8 cellular contexts compared by ENCODE assay signal in genomic region chr2:134118279-134119116, GRCh38.
DNase-seq lines count a peak whose midpoint lies in the region; ATAC-seq, FAIRE-seq and TF ChIP-seq lines count a peak whose summit lies in the region.

No MANE protein-coding gene starts in this region.

- no peak overlapping the region for H3K27ac ChIP-seq in mucosa of rectum (ENCODE audit: low read depth in 2 of 2, low read length in 2 of 2)

- POLR2A ChIA-PET in Caco-2 (lab: Charles Lee), result interaction anchor here (0.8 kb wide), 1 partner anchor 71 kb away, joined by 4 read pairs; no protein-coding TSS in a partner anchor

- DNase-seq in Caco-2, result peak; percentile 81 to 89
- DNase-seq in HS-5 (ENCODE audit: low read depth), result peak; percentile 95
- DNase-seq in NOMO-1 treated with DMSO at 0.1 percent for 48 hours (lab: John Stamatoyannopoulos, UW; ENCODE audit: unreplicated experiment), result peak; percentile 93
- peak in 2 of 3 experiments; percentile 43 to 48 for DNase-seq in activated CD8-positive, alpha-beta memory T cell treated with anti-CD3 and anti-CD28 coated beads for 48 hours (ENCODE audit: low read depth in 2 of 3, low spot score in 2 of 3)
- DNase-seq in stimulated activated CD8-positive, alpha-beta memory T cell treated with anti-CD3 and anti-CD28 coated beads, Interleukin-4, amount 100 ng/mL, for 48 hours, result peak; percentile 84

- H3K4me3 ChIP-seq in Caco-2 (ENCODE audit: low read depth, low read length) (no peak overlapping the region), mucosa of rectum (ENCODE audit: low read length in 2 of 2) (peak overlapping the region in 1 of 2 donors; percentile 44)

- H3K36me3 ChIP-seq in Caco-2 (ENCODE audit: control insufficient read depth, insufficient read depth, low read length) (no peaks in the 10 kb centered on the region), mucosa of rectum (ENCODE audit: control insufficient read depth in 2 of 2, insufficient read depth in 2 of 2, low read length in 2 of 2) (no peaks in the 10 kb centered on the region)

- H3K9me3 Mint-ChIP-seq in Caco-2 (ENCODE audit: unreplicated experiment), result no peaks in the 10 kb centered on the region

- intact Hi-C loops in Caco-2 (cut with micrococcal nuclease; ENCODE audit: unreplicated experiment), result loop anchor here (1.0 to 5.0 kb wide), 7 partner anchors 89 to 333 kb away; no protein-coding TSS in a partner anchor

- ATAC-seq in GM21381 (IDR thresholded peaks at IDR 0.05; ENCODE audit: unreplicated experiment), result peak; percentile 37

- H3K36me3 Mint-ChIP-seq in Caco-2 (ENCODE audit: insufficient read depth, unreplicated experiment), result peaks cover 10% of the 10 kb centered on the region

- CTCF ChIA-PET in Caco-2 (lab: Charles Lee), result interaction anchor here (0.6 to 3.2 kb wide), 20 partner anchors 9 to 605 kb away, joined by 3 to 42 read pairs (median 5); no protein-coding TSS in a partner anchor

- no TSS peak for BruUV-seq in Caco-2 (replicated peaks; lab: Mats Ljungman, UMichigan)

- H3K4me3 Mint-ChIP-seq in Caco-2 (ENCODE audit: unreplicated experiment), result peak overlapping the region; percentile 74

- H3K27me3 ChIP-seq in Caco-2 (replicated peaks; ENCODE audit: control insufficient read depth, insufficient read depth, low read length) (no peaks in the 10 kb centered on the region), mucosa of rectum (ENCODE audit: control insufficient read depth in 2 of 2, insufficient read depth in 2 of 2, low read length in 2 of 2) (no peaks in the 10 kb centered on the region)

- H3K9ac ChIP-seq in mucosa of rectum (ENCODE audit: low read depth in 1 of 2, low read length in 2 of 2), result peak overlapping the region; percentile 4 to 26

- peak; percentile 60 to 84 for TF ChIP-seq CTCF in Caco-2 (IDR thresholded peaks at IDR 0.05; ENCODE audit: insufficient read depth in 1 of 2, low read depth in 1 of 2, low read length in 1 of 2, severe bottlenecking in 1 of 2, unreplicated experiment in 1 of 2)

- H3K27me3 Mint-ChIP-seq in Caco-2 (ENCODE audit: insufficient read depth, unreplicated experiment), result no peaks in the 10 kb centered on the region

- peak; percentile 78 for FAIRE-seq in endometrium (lab: Jason Lieb, UNC)

- H3K27ac Mint-ChIP-seq in Caco-2 (ENCODE audit: unreplicated experiment), result no peak overlapping the region

- peaks cover 12% of the 10 kb centered on the region for H3K4me1 Mint-ChIP-seq in Caco-2 (ENCODE audit: low read depth, unreplicated experiment)

- H3K4me1 ChIP-seq in Caco-2, result peaks cover under 1% of the 10 kb centered on the region; the same call in 1 of the 2 replicates
- H3K4me1 ChIP-seq in mucosa of rectum (ENCODE audit: control insufficient read depth in 2 of 2, insufficient read depth in 2 of 2, low read length in 2 of 2), result peaks cover 33% of the 10 kb centered on the region in 2 donors

- H3K9me3 ChIP-seq in Caco-2 (no peaks in the 10 kb centered on the region), mucosa of rectum (ENCODE audit: control insufficient read depth in 2 of 2, low read length in 2 of 2) (no peaks in the 10 kb centered on the region)
